ENCODE assay signal across 1 cellular context in the genomic region with DNA sequence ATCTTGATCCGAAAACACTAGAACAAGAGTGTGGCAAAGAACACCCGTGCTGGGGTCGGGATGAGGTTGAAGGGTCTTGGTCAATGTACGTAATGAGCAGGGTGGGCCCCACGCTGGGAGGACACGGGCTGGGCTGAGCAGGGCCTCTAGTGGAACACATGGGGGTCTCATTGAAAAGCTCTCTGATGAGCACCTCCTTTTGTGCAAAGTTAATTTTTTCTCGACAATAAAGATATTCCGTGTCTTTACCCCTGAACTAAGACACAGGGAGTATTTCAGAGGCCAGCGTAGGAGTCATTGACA.
TF ChIP-seq lines count a peak whose summit lies in the region.

No MANE protein-coding gene starts in this region.

TF ChIP-seq in GM12878, 131 proteins besides CTCF, POLR2A, EP300 and RAD21:
- TF ChIP-seq SMAD1 (IDR thresholded peaks at IDR 0.05; ENCODE audit: low read depth, partially characterized antibody), result no peak
- TF ChIP-seq CHD1 (IDR thresholded peaks at IDR 0.05; ENCODE audit: low read depth, low read length), result no peak
- TF ChIP-seq PAX5 (IDR thresholded peaks at IDR 0.05; ENCODE audit: borderline replicate concordance, low read depth, low read length), result no peak
- TF ChIP-seq, protein P1, sequence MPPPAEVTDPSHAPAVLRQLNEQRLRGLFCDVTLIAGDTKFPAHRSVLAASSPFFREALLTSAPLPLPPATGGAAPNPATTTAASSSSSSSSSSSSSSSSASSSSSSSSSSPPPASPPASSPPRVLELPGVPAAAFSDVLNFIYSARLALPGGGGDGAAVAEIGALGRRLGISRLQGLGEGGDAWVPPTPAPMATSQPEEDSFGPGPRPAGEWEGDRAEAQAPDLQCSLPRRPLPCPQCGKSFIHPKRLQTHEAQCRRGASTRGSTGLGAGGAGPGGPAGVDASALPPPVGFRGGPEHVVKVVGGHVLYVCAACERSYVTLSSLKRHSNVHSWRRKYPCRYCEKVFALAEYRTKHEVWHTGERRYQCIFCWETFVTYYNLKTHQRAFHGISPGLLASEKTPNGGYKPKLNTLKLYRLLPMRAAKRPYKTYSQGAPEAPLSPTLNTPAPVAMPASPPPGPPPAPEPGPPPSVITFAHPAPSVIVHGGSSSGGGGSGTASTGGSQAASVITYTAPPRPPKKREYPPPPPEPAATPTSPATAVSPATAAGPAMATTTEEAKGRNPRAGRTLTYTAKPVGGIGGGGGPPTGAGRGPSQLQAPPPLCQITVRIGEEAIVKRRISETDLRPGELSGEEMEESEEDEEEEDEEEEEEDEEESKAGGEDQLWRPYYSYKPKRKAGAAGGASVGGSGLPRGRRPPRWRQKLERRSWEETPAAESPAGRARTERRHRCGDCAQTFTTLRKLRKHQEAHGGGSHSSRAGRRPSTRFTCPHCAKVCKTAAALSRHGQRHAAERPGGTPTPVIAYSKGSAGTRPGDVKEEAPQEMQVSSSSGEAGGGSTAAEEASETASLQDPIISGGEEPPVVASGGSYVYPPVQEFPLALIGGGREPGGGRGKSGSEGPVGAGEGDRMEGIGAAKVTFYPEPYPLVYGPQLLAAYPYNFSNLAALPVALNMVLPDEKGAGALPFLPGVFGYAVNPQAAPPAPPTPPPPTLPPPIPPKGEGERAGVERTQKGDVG (CRISPR knock-in tag; IDR thresholded peaks at IDR 0.05), result no peak
- TF ChIP-seq HCFC1 (IDR thresholded peaks at IDR 0.05; ENCODE audit: low read length), result no peak
- TF ChIP-seq SMARCA5 (IDR thresholded peaks at IDR 0.05), result no peak
